In the genomic region with DNA sequence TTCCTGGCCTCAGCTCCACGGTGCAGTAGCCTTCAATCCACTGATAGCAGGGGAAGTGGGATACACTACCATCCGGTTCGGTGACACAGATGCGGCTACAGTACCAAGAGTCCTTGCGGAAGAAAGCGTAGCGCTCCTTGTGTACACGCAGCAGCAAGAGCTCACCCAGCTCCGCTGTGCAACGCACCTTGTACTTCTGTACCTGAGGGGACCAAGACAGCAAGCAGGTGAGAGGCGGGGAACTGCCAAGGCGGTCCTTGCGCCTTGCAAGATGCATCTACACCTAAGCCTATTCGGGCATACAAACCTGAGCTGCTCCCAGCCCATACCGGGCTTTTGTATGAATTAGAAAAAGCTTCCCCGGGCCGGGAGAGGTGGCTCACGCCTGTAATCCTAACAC, we compare ENCODE assay signal across 17 cellular contexts. TPM values are rescaled to one million over a fixed set of nuclear protein-coding genes. Genes with fewer than 3 reads are reported as not detected.
"Had no signal": no experiment of that assay in that cellular context is flagged by ENCODE, and none has a peak within 500 bp of the region (broad histone marks: within the 10 kb centered on the region; RNA-seq: fewer than 3 reads in every experiment).

No MANE protein-coding gene starts in this region.

- H3K27ac Mint-ChIP-seq: activated CD4-positive, alpha-beta memory T cell treated with anti-CD3 and anti-CD28 coated beads for 36 hours; activated T-cell treated with anti-CD3 and anti-CD28 coated beads, Interleukin-2, amount 50 U/mL, for 72 hours; stimulated activated naive B cell treated with anti-CD40 and anti-IgM and Interleukin-4, amounts not matched to agents 10 μg/mL and 1 μg/mL and 100 μg/mL, for 72 hours had no signal

- H3K9me3 Mint-ChIP-seq: activated T-cell treated with anti-CD3 and anti-CD28 coated beads, Interleukin-2, amount 50 U/mL, for 72 hours; stimulated activated naive B cell treated with anti-CD40 and anti-IgM and Interleukin-4, amounts not matched to agents 10 μg/mL and 1 μg/mL and 100 μg/mL, for 72 hours had no signal

- H3K27ac ChIP-seq: adrenal gland, coronary artery, gastrocnemius medialis, left lung, parathyroid adenoma, spleen, transverse colon had no signal

- DNase-seq: activated CD4-positive, alpha-beta memory T cell treated with anti-CD3 and anti-CD28 coated beads for 36 hours; activated naive CD4-positive, alpha-beta T cell; activated T-cell treated with anti-CD3 and anti-CD28 coated beads, Interleukin-2, amount 50 U/mL, for 72 hours; adrenal gland; central memory CD4-positive, alpha-beta T cell; effector memory CD4-positive, alpha-beta T cell; gastrocnemius medialis; mesenchymal stem cell; spleen; stimulated activated CD4-positive, alpha-beta T cell treated with anti-CD3 and anti-CD28 coated beads, Interleukin-1b, Interleukin-23, amount 100 ng/mL, for 48 hours; stimulated activated naive B cell treated with anti-CD40 and anti-IgM and Interleukin-4, amounts not matched to agents 10 μg/mL and 1 μg/mL and 100 μg/mL, for 72 hours; transverse colon had no signal

- H3K9me3 ChIP-seq: adrenal gland, gastrocnemius medialis, left lung, spleen, transverse colon had no signal

- ATAC-seq: activated T-cell treated with anti-CD3 and anti-CD28 coated beads, Interleukin-2, amount 50 U/mL, for 72 hours; gastrocnemius medialis; left lung; right cardiac atrium; stimulated activated naive B cell treated with anti-CD40 and anti-IgM and Interleukin-4, amounts not matched to agents 10 μg/mL and 1 μg/mL and 100 μg/mL, for 72 hours had no signal

- H3K36me3 ChIP-seq: adrenal gland, gastrocnemius medialis, left lung, spleen, transverse colon had no signal

- H3K9ac ChIP-seq: parathyroid adenoma had no signal

- H3K4me3 ChIP-seq: adrenal gland, gastrocnemius medialis had no signal

RNA-seq across cellular contexts. Expression of gene ALOXE3, which starts 1.5 kb away (rescaled TPM):
- total RNA-seq: activated T-cell treated with anti-CD3 and anti-CD28 coated beads, Interleukin-2, amount 50 U/mL, for 72 hours; adrenal gland; gastrocnemius medialis; right cardiac atrium; spleen; subcutaneous adipose tissue had no signal
- polyA plus RNA-seq: adrenal gland, right cardiac atrium had no signal

RNA-seq across cellular contexts. Expression of gene HES7, which starts 7.1 kb away (rescaled TPM):
- total RNA-seq: gastrocnemius medialis, subcutaneous adipose tissue, transverse colon had no signal

RNA-seq across cellular contexts. Expression of gene ALOX12B, which starts 29.3 kb away (rescaled TPM):
- total RNA-seq: adrenal gland, gastrocnemius medialis, subcutaneous adipose tissue, transverse colon had no signal
- polyA plus RNA-seq: adrenal gland, right cardiac atrium had no signal
